ENCODE assay signal across 9 cellular contexts in the genomic region with DNA sequence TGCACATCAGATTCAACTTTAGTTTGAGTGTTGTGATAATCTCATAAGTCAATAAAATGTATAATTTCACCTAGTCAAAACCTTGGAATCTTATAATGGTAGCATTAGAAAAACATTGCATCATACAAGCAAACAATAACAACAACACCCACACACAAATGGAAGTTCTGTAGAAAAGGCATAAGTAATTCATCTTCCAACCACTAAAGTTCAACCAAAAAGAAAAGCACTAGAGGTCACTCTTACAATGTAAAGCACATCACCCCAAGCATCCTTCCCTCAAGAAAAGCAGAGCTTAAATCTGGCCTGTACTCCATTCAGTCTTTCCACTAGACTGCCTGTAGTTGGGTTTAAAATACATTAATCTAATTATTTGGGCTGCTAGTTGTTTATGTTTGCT. TPM values are rescaled to one million over a fixed set of nuclear protein-coding genes. Genes with fewer than 3 reads are reported as not detected.
DNase-seq lines count a peak whose midpoint lies in the region; ATAC-seq and TF ChIP-seq lines count a peak whose summit lies in the region.
"Had no signal": no experiment of that assay in that cellular context is flagged by ENCODE, and none has a peak within 500 bp of the region (broad histone marks: within the 10 kb centered on the region; RNA-seq: fewer than 3 reads in every experiment).

No MANE protein-coding gene starts in this region.

- DNase-seq in ELF-1 (ENCODE audit: low read depth, low spot score) (peak; percentile 14), HuH-7 (ENCODE audit: low spot score) (peak; percentile 27), SK-MEL-5 (ENCODE audit: low read depth, low spot score) (peak; percentile 74), left lobe of liver (ENCODE audit: low spot score) (no peak), GM10248 (ENCODE audit: extremely low spot score) (no peak)
- DNase-seq in stimulated activated CD4-positive, alpha-beta T cell treated with anti-CD3 and anti-CD28 coated beads, Interleukin-15, amount 100 ng/mL, for 24 hours, result no peak
- DNase-seq: sigmoid colon had no signal

- ATAC-seq in left lobe of liver (peak; percentile 87), GM21825 (IDR thresholded peaks at IDR 0.05; ENCODE audit: unreplicated experiment) (no peak), GM18909 (IDR thresholded peaks at IDR 0.05; ENCODE audit: poor library complexity, unreplicated experiment) (no peak)

- TF ChIP-seq CTCF in GM10248 (IDR thresholded peaks at IDR 0.05; ENCODE audit: control extremely low read depth, extremely low read depth, low read depth, missing control alignments), result no peak

- POLR2A ChIA-PET in GM10248 (lab: Yijun Ruan, JAX), result no interaction called here

- in situ Hi-C loops in SK-MEL-5 (cut with HindIII; ENCODE audit: low pct_unique_long_range_greater_than_20kb, low sequenced_read_pairs), result no loop called here

- CTCF ChIA-PET in GM10248 (lab: Yijun Ruan, JAX), result interaction anchor here (1.6 to 2.2 kb wide), 3 partner anchors 17 to 892 kb away, joined by 6 to 14 read pairs (median 7); no protein-coding TSS in a partner anchor

RNA-seq across cellular contexts. Expression of a gene that starts 1.8 kb away (rescaled TPM):
- 3.3 and 3.8 TPM in 2 replicates for total RNA-seq in SK-MEL-5 (2014; rRNA removed; shearing (Covaris generic))
- 2.0 and 2.9 TPM in 2 replicates for polyA plus RNA-seq in SK-MEL-5 (2015; cell fraction: cytosol; rRNA removed)
- polyA plus RNA-seq in SK-MEL-5 (2015; cell fraction: nucleus; rRNA removed), result 12.4 and 16.7 TPM in 2 replicates
- not detected for total RNA-seq in left lobe of liver

Comparison
In these comparisons a context has a peak if more than half of its experiments do, and no peak if none do; other contexts are left out.
1. DNase-seq: peak in ELF-1 (single experiment), HuH-7 (single experiment) and SK-MEL-5 (single experiment); none in left lobe of liver (single experiment), GM10248 (single experiment) and stimulated activated CD4-positive, alpha-beta T cell treated with anti-CD3 and anti-CD28 coated beads, Interleukin-15, amount 100 ng/mL, for 24 hours (single experiment).